32 cellular contexts compared by ENCODE assay signal in genomic region chr10:132745971-132746370, GRCh38. TPM values are rescaled to one million over a fixed set of nuclear protein-coding genes. Genes with fewer than 3 reads are reported as not detected.
"Had no signal": no experiment of that assay in that cellular context is flagged by ENCODE, and none has a peak within 500 bp of the region (broad histone marks: within the 10 kb centered on the region; RNA-seq: fewer than 3 reads in every experiment).

No MANE protein-coding gene starts in this region.

- H3K36me3 Mint-ChIP-seq: natural killer cell treated with Interleukin-12 subunit alpha and Interleukin-12 subunit beta and Interleukin-15 and Interleukin-18, amount 100 ng/mL, for 72 hours had no signal

- H3K27me3 Mint-ChIP-seq: dendritic cell treated with granulocyte-macrophage colony-stimulating factor and Interleukin-4, amounts not matched to agents 40 ng/mL and 50 ng/mL, for 4 days; memory B cell; naive B cell; natural killer cell treated with Interleukin-12 subunit alpha and Interleukin-12 subunit beta and Interleukin-15 and Interleukin-18, amount 100 ng/mL, for 72 hours; stimulated activated memory B cell treated with anti-CD40 and anti-IgM and Interleukin-4, amounts not matched to agents 10 μg/mL and 1 μg/mL and 100 μg/mL, for 72 hours had no signal

- H3K79me2 ChIP-seq: hepatocyte had no signal

- H3K9me3 Mint-ChIP-seq: dendritic cell treated with granulocyte-macrophage colony-stimulating factor and Interleukin-4, amounts not matched to agents 40 ng/mL and 50 ng/mL, for 4 days; memory B cell; naive B cell; natural killer cell treated with Interleukin-12 subunit alpha and Interleukin-12 subunit beta and Interleukin-15 and Interleukin-18, amount 100 ng/mL, for 72 hours; neural crest cell; stimulated activated memory B cell treated with anti-CD40 and anti-IgM and Interleukin-4, amounts not matched to agents 10 μg/mL and 1 μg/mL and 100 μg/mL, for 72 hours had no signal

- H3K27ac ChIP-seq: colonic mucosa, foreskin keratinocyte, hepatocyte, prostate gland, testis, tibial nerve, upper lobe of left lung had no signal

- H3K27me3 ChIP-seq: colonic mucosa, esophagus muscularis mucosa, foreskin keratinocyte, gastroesophageal sphincter, heart left ventricle, hepatocyte, sigmoid colon, testis, tibial nerve, upper lobe of left lung had no signal

- H3K4me3 Mint-ChIP-seq: dendritic cell treated with granulocyte-macrophage colony-stimulating factor and Interleukin-4, amounts not matched to agents 40 ng/mL and 50 ng/mL, for 4 days; memory B cell; naive B cell; natural killer cell treated with Interleukin-12 subunit alpha and Interleukin-12 subunit beta and Interleukin-15 and Interleukin-18, amount 100 ng/mL, for 72 hours; neural crest cell; stimulated activated memory B cell treated with anti-CD40 and anti-IgM and Interleukin-4, amounts not matched to agents 10 μg/mL and 1 μg/mL and 100 μg/mL, for 72 hours had no signal

- H3K4me1 Mint-ChIP-seq: memory B cell; naive B cell; stimulated activated memory B cell treated with anti-CD40 and anti-IgM and Interleukin-4, amounts not matched to agents 10 μg/mL and 1 μg/mL and 100 μg/mL, for 72 hours had no signal

- FAIRE-seq: endothelial cell of umbilical vein, keratinocyte, urothelium cell line had no signal

- H3K9me3 ChIP-seq: colonic mucosa, esophagus muscularis mucosa, gastroesophageal sphincter, heart left ventricle, prostate gland, sigmoid colon, testis, tibial nerve, upper lobe of left lung had no signal

- DNase-seq: colonic mucosa; effector CD8-positive, alpha-beta T cell; foreskin keratinocyte; heart left ventricle; naive B cell; right cardiac atrium; sigmoid colon; stimulated activated CD4-positive, alpha-beta T cell treated with anti-CD3 and anti-CD28 coated beads, Interleukin-2, amount 100 ng/mL, for 24 hours; stimulated activated CD4-positive, alpha-beta T cell treated with anti-CD3 and anti-CD28 coated beads, Interleukin-4, amount 100 ng/mL, for 4 hours; stimulated activated naive CD8-positive, alpha-beta T cell treated with anti-CD3 and anti-CD28 coated beads, Interleukin-15, Interleukin-2, amounts not matched to agents 100 U/mL and 50 U/mL, for 24 hours; testis had no signal

- H3K27ac Mint-ChIP-seq: dendritic cell treated with granulocyte-macrophage colony-stimulating factor and Interleukin-4, amounts not matched to agents 40 ng/mL and 50 ng/mL, for 4 days; memory B cell; naive B cell; natural killer cell treated with Interleukin-12 subunit alpha and Interleukin-12 subunit beta and Interleukin-15 and Interleukin-18, amount 100 ng/mL, for 72 hours; stimulated activated memory B cell treated with anti-CD40 and anti-IgM and Interleukin-4, amounts not matched to agents 10 μg/mL and 1 μg/mL and 100 μg/mL, for 72 hours had no signal

- H3K4me3 ChIP-seq: colonic mucosa, esophagus muscularis mucosa, gastroesophageal sphincter, heart left ventricle, hepatocyte, lung, prostate gland, sigmoid colon, testis, tibial nerve, upper lobe of left lung had no signal

- H3K4me1 ChIP-seq: colonic mucosa, foreskin keratinocyte, heart left ventricle, prostate gland, testis, upper lobe of left lung had no signal

- H2AFZ ChIP-seq: hepatocyte had no signal

- H3K36me3 ChIP-seq: colonic mucosa had no signal

- ATAC-seq: foreskin keratinocyte; gastroesophageal sphincter; heart left ventricle; right cardiac atrium; stimulated activated naive CD8-positive, alpha-beta T cell treated with anti-CD3 and anti-CD28 coated beads, Interleukin-15, Interleukin-2, amounts not matched to agents 100 U/mL and 50 U/mL, for 24 hours had no signal

- H3K4me2 ChIP-seq: hepatocyte had no signal

RNA-seq across cellular contexts. Expression of gene NKX6-2, which starts 40.0 kb away (rescaled TPM):
- total RNA-seq: cerebellum; colonic mucosa; endothelial cell of umbilical vein; esophagus muscularis mucosa; fibroblast of lung; foreskin keratinocyte; gastroesophageal sphincter; heart left ventricle; liver; lung; mononuclear cell; natural killer cell treated with Interleukin-12 subunit alpha and Interleukin-12 subunit beta and Interleukin-15 and Interleukin-18, amount 100 ng/mL, for 72 hours; neural crest cell; osteocyte; right cardiac atrium; sigmoid colon; skeletal muscle tissue; upper lobe of left lung had no signal
- polyA plus RNA-seq: endothelial cell of umbilical vein, fibroblast of lung, foreskin keratinocyte, keratinocyte had no signal
